Comparison of ENCODE assay signal across 8 cellular contexts in genomic region chr5:82174128-82174918, GRCh38.
DNase-seq lines count a peak whose midpoint lies in the region; ATAC-seq and TF ChIP-seq lines count a peak whose summit lies in the region.

No MANE protein-coding gene starts in this region.

- no peak overlapping the region for H3K4me3 ChIP-seq in foreskin fibroblast (ENCODE audit: low read depth in 1 of 2, low read length in 2 of 2)

- in situ Hi-C loops in Caki2 (cut with HindIII; ENCODE audit: low pct_unique_long_range_greater_than_20kb, low sequenced_read_pairs): no loop called here

- H3K36me3 Mint-ChIP-seq in activated T-cell treated with anti-CD3 and anti-CD28 coated beads, Interleukin-2, amount 50 U/mL, for 24 hours (ENCODE audit: low read depth): no peaks in the 10 kb centered on the region

- H3K4me1 Mint-ChIP-seq in activated T-cell treated with anti-CD3 and anti-CD28 coated beads, Interleukin-2, amount 50 U/mL, for 24 hours (ENCODE audit: low read depth): peaks cover 13% of the 10 kb centered on the region

- H3K9me3 Mint-ChIP-seq in activated T-cell treated with anti-CD3 and anti-CD28 coated beads, Interleukin-2, amount 50 U/mL, for 24 hours: no peaks in the 10 kb centered on the region

- H3K4me3 Mint-ChIP-seq in activated T-cell treated with anti-CD3 and anti-CD28 coated beads, Interleukin-2, amount 50 U/mL, for 24 hours: no peak overlapping the region

- ATAC-seq in GM19452 (IDR thresholded peaks at IDR 0.05; ENCODE audit: unreplicated experiment) (peak; percentile 99), HG03457 (IDR thresholded peaks at IDR 0.05; ENCODE audit: unreplicated experiment) (peak; percentile 97)

- H3K27me3 Mint-ChIP-seq in activated T-cell treated with anti-CD3 and anti-CD28 coated beads, Interleukin-2, amount 50 U/mL, for 24 hours: no peaks in the 10 kb centered on the region

- DNase-seq in Caki2 (ENCODE audit: low read depth) (peak; percentile 49), OCI-M2 (lab: John Stamatoyannopoulos, UW; ENCODE audit: unreplicated experiment) (peak; percentile 10), foreskin fibroblast (peak in 1 of 2 donors; percentile 64), pons (ENCODE audit: low spot score) (peak; percentile 62), DMS79 treated with DMSO at 0.1 percent for 48 hours (lab: John Stamatoyannopoulos, UW) (no peak)
- peak; percentile 69 for DNase-seq in activated T-cell treated with anti-CD3 and anti-CD28 coated beads, Interleukin-2, amount 50 U/mL, for 24 hours

- TF ChIP-seq CTCF in foreskin fibroblast (IDR thresholded peaks at IDR 0.05; ENCODE audit: low read depth, low read length): peak; percentile 68

- peak overlapping the region; percentile 37 for H3K27ac Mint-ChIP-seq in activated T-cell treated with anti-CD3 and anti-CD28 coated beads, Interleukin-2, amount 50 U/mL, for 24 hours
